Comparison of ENCODE assay signal across 8 cellular contexts in the genomic region with DNA sequence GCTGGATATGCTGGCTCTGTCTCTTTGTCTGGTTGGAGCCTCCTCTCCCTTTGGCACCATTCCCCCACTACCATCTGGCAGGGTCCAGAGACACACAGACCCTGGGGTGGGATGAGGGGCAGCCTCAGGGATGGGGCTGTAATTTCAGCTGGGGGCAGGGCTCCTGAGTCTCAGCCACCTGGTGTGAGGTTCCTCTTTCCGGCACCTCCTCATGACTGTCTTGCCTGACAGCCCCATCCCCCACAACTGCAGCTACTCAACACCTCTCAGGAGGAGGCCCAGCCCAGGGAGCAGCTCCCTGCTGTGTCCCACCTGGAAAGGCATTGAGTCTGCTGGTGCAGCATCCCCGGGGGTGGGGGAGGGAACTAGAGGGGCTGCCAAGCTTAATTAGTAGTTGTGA. TPM values are rescaled to one million over a fixed set of nuclear protein-coding genes. Genes with fewer than 3 reads are reported as not detected.
DNase-seq lines count a peak whose midpoint lies in the region; ATAC-seq and TF ChIP-seq lines count a peak whose summit lies in the region.

No MANE protein-coding gene starts in this region.

- peak overlapping the region; percentile 71 for H3K27ac Mint-ChIP-seq in activated CD4-positive, alpha-beta T cell treated with anti-CD3 and anti-CD28 coated beads, Interleukin-2, amount 10 ng/mL, durations not matched to agents 7 days and 5 days

- in situ Hi-C loops in gastrocnemius medialis (cut with MboI; ENCODE audit: low sequenced_read_pairs in 4 of 4): loop anchor here in 3 of 4 donors (5.0 to 25.0 kb wide), 3 partner anchors 54 to 251 kb away; a partner anchor contains a TSS

- H3K36me3 ChIP-seq in gastrocnemius medialis (no peaks in the 10 kb centered on the region), ascending aorta (no peaks in the 10 kb centered on the region), right atrium auricular region (no peaks in the 10 kb centered on the region)

- peak; percentile 84 for ATAC-seq in HG02973 (IDR thresholded peaks at IDR 0.05; ENCODE audit: unreplicated experiment)
- peak; percentile 37 for ATAC-seq in gastrocnemius medialis

- peaks cover 43% of the 10 kb centered on the region for H3K4me1 Mint-ChIP-seq in activated CD4-positive, alpha-beta T cell treated with anti-CD3 and anti-CD28 coated beads, Interleukin-2, amount 10 ng/mL, durations not matched to agents 7 days and 5 days

- H3K9me3 ChIP-seq in gastrocnemius medialis (no peaks in the 10 kb centered on the region), ascending aorta (no peaks in the 10 kb centered on the region), right atrium auricular region (no peaks in the 10 kb centered on the region)

- H3K4me3 Mint-ChIP-seq in activated CD4-positive, alpha-beta T cell treated with anti-CD3 and anti-CD28 coated beads, Interleukin-2, amount 10 ng/mL, durations not matched to agents 7 days and 5 days: no peak overlapping the region

- DNase-seq in activated CD4-positive, alpha-beta T cell treated with anti-CD3 and anti-CD28 coated beads, Interleukin-2, amount 10 ng/mL, durations not matched to agents 7 days and 5 days: peak; percentile 26
- no peak for DNase-seq in activated CD4-positive, alpha-beta T cell treated with anti-CD3 and anti-CD28 coated beads, Interleukin-2, amount 50 U/mL, for 1 hour
- DNase-seq in NCI-H2196 treated with DMSO at 0.1 percent for 48 hours (lab: John Stamatoyannopoulos, UW; ENCODE audit: unreplicated experiment) (peak; percentile 55), gastrocnemius medialis (peak; percentile 29 to 60), hepatic stellate cell (ENCODE audit: low spot score) (no peak), ascending aorta (ENCODE audit: low spot score in 2 of 2) (no peak), right atrium auricular region (ENCODE audit: low spot score) (no peak)

- TF ChIP-seq POLR2A in gastrocnemius medialis (IDR thresholded peaks at IDR 0.05): no peak

- H3K4me1 ChIP-seq in gastrocnemius medialis (peaks cover 25 to 32% of the 10 kb centered on the region in 2 donors), ascending aorta (no peaks in the 10 kb centered on the region), right atrium auricular region (peaks cover 0 to 26% of the 10 kb centered on the region in 2 donors)

- no peaks in the 10 kb centered on the region for H3K36me3 Mint-ChIP-seq in activated CD4-positive, alpha-beta T cell treated with anti-CD3 and anti-CD28 coated beads, Interleukin-2, amount 10 ng/mL, durations not matched to agents 7 days and 5 days (ENCODE audit: low read depth)

- intact Hi-C loops in gastrocnemius medialis (cut with DNase I; ENCODE audit: low total_unique reads) (loop anchor here (2.0 kb wide), 1 partner anchor 26 kb away; no protein-coding TSS in a partner anchor), ascending aorta (cut with DNase I) (no loop called here)

- no peaks in the 10 kb centered on the region for H3K27me3 Mint-ChIP-seq in activated CD4-positive, alpha-beta T cell treated with anti-CD3 and anti-CD28 coated beads, Interleukin-2, amount 10 ng/mL, durations not matched to agents 7 days and 5 days

- H3K27me3 ChIP-seq in gastrocnemius medialis (no peaks in the 10 kb centered on the region), ascending aorta (no peaks in the 10 kb centered on the region), right atrium auricular region (no peaks in the 10 kb centered on the region)

- H3K4me3 ChIP-seq in gastrocnemius medialis (no peak overlapping the region), ascending aorta (no peak overlapping the region), right atrium auricular region (no peak overlapping the region)

- CTCF ChIA-PET in activated CD4-positive, alpha-beta T cell treated with anti-CD3 and anti-CD28 coated beads, Interleukin-2, amount 10 ng/mL, durations not matched to agents 7 days and 5 days (lab: Charles Lee): interaction anchor here (1.2 to 1.5 kb wide), 3 partner anchors 11 to 240 kb away, joined by 3 to 4 read pairs (median 4); a partner anchor contains a TSS

- POLR2A ChIA-PET in activated CD4-positive, alpha-beta T cell treated with anti-CD3 and anti-CD28 coated beads, Interleukin-2, amount 10 ng/mL, durations not matched to agents 7 days and 5 days (lab: Charles Lee): no interaction called here

- H3K27ac ChIP-seq in gastrocnemius medialis (peak overlapping the region; percentile 62 to 80 (median 74)), ascending aorta (no peak overlapping the region), right atrium auricular region (no peak overlapping the region)

- no peaks in the 10 kb centered on the region for H3K9me3 Mint-ChIP-seq in activated CD4-positive, alpha-beta T cell treated with anti-CD3 and anti-CD28 coated beads, Interleukin-2, amount 10 ng/mL, durations not matched to agents 7 days and 5 days

- TF ChIP-seq CTCF in gastrocnemius medialis (IDR thresholded peaks at IDR 0.05 in 4 of 5, conservative IDR thresholded peaks at IDR 0.05 in 1 of 5) (no peak), ascending aorta (IDR thresholded peaks at IDR 0.05) (no peak), right atrium auricular region (IDR thresholded peaks at IDR 0.05) (no peak)

RNA-seq across cellular contexts. Expression of a gene that starts 11.7 kb away (rescaled TPM):
- 1,000 to 10,000 TPM; 2,151 to 2,478 TPM for total RNA-seq in activated CD4-positive, alpha-beta T cell treated with anti-CD3 and anti-CD28 coated beads, Interleukin-2, amount 10 ng/mL, durations not matched to agents 7 days and 5 days
- total RNA-seq in gastrocnemius medialis (1,000 to 10,000 TPM; 1,865 to 2,215 (median 2,024) TPM), ascending aorta (1,928 TPM), right atrium auricular region (1,000 to 10,000 TPM; 1,334 to 2,461 TPM)

RNA-seq across cellular contexts. Expression of a gene that starts 46.7 kb away (rescaled TPM):
- under 1 TPM; 0.50 to 0.71 TPM for total RNA-seq in activated CD4-positive, alpha-beta T cell treated with anti-CD3 and anti-CD28 coated beads, Interleukin-2, amount 10 ng/mL, durations not matched to agents 7 days and 5 days
- total RNA-seq in gastrocnemius medialis (10 to 100 TPM; 36.1 to 70.5 (median 50.5) TPM), ascending aorta (71.5 TPM), right atrium auricular region (10 to 100 TPM; 81.4 to 91.8 TPM)

RNA-seq across cellular contexts. Expression of a gene that starts 48.5 kb away (rescaled TPM):
- 100 to 1,000 TPM; 462 to 507 TPM for total RNA-seq in activated CD4-positive, alpha-beta T cell treated with anti-CD3 and anti-CD28 coated beads, Interleukin-2, amount 10 ng/mL, durations not matched to agents 7 days and 5 days
- 100 to 1,000 TPM; 123 to 291 (median 160) TPM for total RNA-seq in gastrocnemius medialis
- total RNA-seq in ascending aorta: 1,940 TPM
- 100 to 1,000 TPM; 268 to 424 TPM for total RNA-seq in right atrium auricular region

Comparison
In these comparisons a context has a peak if more than half of its experiments do, and no peak if none do; other contexts are left out.
1. DNase-seq: peak in activated CD4-positive, alpha-beta T cell treated with anti-CD3 and anti-CD28 coated beads, Interleukin-2, amount 10 ng/mL, durations not matched to agents 7 days and 5 days (single experiment), NCI-H2196 treated with DMSO at 0.1 percent for 48 hours (single experiment) and gastrocnemius medialis (2 of 2); none in activated CD4-positive, alpha-beta T cell treated with anti-CD3 and anti-CD28 coated beads, Interleukin-2, amount 50 U/mL, for 1 hour (single experiment), hepatic stellate cell (single experiment), ascending aorta (0 of 2) and right atrium auricular region (single experiment).
2. H3K27ac ChIP-seq: peak in gastrocnemius medialis (4 of 4); none in ascending aorta (0 of 2) and right atrium auricular region (0 of 2).
3. RNA of a gene that starts 46.7 kb away (total RNA-seq): 81.4 to 91.8 TPM in right atrium auricular region, 71.5 TPM in ascending aorta (single experiment) and 36.1 to 70.5 TPM in gastrocnemius medialis; 0.50 to 0.71 TPM in activated CD4-positive, alpha-beta T cell treated with anti-CD3 and anti-CD28 coated beads, Interleukin-2, amount 10 ng/mL, durations not matched to agents 7 days and 5 days; every median in the first group is over 10 times any median in the second.